ENCODE assay signal across 8 cellular contexts in genomic region chr5:132742626-132743025, GRCh38.
"Had no signal": no experiment of that assay in that cellular context is flagged by ENCODE, and none has a peak within 500 bp of the region (broad histone marks: within the 10 kb centered on the region; RNA-seq: fewer than 3 reads in every experiment).

No MANE protein-coding gene starts in this region.

- H3K4me3 ChIP-seq: GM12878 had no signal

- ATAC-seq: GM12878 had no signal

- DNase-seq: GDM1, GF-D8 had no signal

- FAIRE-seq: G401.6, GM12878, GM12891, GM12892, GM18507, GM19239 had no signal
